27 cellular contexts compared by ENCODE assay signal in the genomic region with DNA sequence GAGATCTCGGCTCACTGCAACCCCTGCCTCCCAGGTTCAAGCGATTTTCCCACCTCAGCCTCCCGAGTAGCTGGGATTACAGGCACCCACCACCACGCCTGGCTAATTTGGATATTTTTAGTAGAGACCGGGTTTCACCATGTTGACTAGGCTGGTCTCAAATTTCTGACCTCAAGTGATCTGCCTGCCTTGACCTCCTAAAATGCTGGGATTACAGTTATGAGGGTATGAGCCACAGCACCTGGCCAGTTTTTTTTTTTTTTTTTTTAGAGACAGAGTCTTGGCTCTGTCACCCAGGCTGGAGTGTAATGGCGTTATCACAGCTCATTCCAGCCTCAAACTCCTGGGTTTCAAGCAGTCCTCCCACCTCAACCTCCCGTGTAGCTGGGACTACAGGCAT.
"Had no signal": no experiment of that assay in that cellular context is flagged by ENCODE, and none has a peak within 500 bp of the region (broad histone marks: within the 10 kb centered on the region; RNA-seq: fewer than 3 reads in every experiment).

No MANE protein-coding gene starts in this region.

- H3K4me1 ChIP-seq: left ventricle myocardium inferior, pancreas, prostate gland, testis had no signal

- H3K36me3 ChIP-seq: left ventricle myocardium inferior, pancreas, prostate gland, stomach, thyroid gland, transverse colon, upper lobe of left lung had no signal

- H3K36me3 Mint-ChIP-seq: stimulated activated naive B cell treated with anti-CD40 and anti-IgM and Interleukin-4, amounts not matched to agents 10 μg/mL and 1 μg/mL and 100 μg/mL, for 72 hours had no signal

- H3K27ac ChIP-seq: left ventricle myocardium inferior, pancreas, prostate gland, testis, thyroid gland, upper lobe of left lung had no signal

- H3K4me3 Mint-ChIP-seq: naive thymus-derived CD8-positive, alpha-beta T cell; nephron; neural crest cell; stimulated activated naive B cell treated with anti-CD40 and anti-IgM and Interleukin-4, amounts not matched to agents 10 μg/mL and 1 μg/mL and 100 μg/mL, for 72 hours had no signal

- H3K27ac Mint-ChIP-seq: naive thymus-derived CD8-positive, alpha-beta T cell; nephron; stimulated activated naive B cell treated with anti-CD40 and anti-IgM and Interleukin-4, amounts not matched to agents 10 μg/mL and 1 μg/mL and 100 μg/mL, for 72 hours had no signal

- H3K9me3 ChIP-seq: mucosa of descending colon, pancreas, prostate gland, testis, thyroid gland, transverse colon, upper lobe of left lung had no signal

- H3K9me3 Mint-ChIP-seq: naive thymus-derived CD8-positive, alpha-beta T cell; stimulated activated naive B cell treated with anti-CD40 and anti-IgM and Interleukin-4, amounts not matched to agents 10 μg/mL and 1 μg/mL and 100 μg/mL, for 72 hours had no signal

- ATAC-seq: mucosa of descending colon; naive thymus-derived CD8-positive, alpha-beta T cell; pancreas; right cardiac atrium; sciatic nerve; stimulated activated naive B cell treated with anti-CD40 and anti-IgM and Interleukin-4, amounts not matched to agents 10 μg/mL and 1 μg/mL and 100 μg/mL, for 72 hours; stimulated activated naive CD8-positive, alpha-beta T cell treated with anti-CD3 and anti-CD28 coated beads, Interleukin-15, Interleukin-2, amounts not matched to agents 100 U/mL and 50 U/mL, for 24 hours had no signal

- DNase-seq: hippocampal formation; left ventricle myocardium inferior; mesendoderm; midbrain; mucosa of descending colon; naive thymus-derived CD8-positive, alpha-beta T cell; nucleus accumbens; pancreas; retina; right cardiac atrium; stimulated activated CD4-positive, alpha-beta T cell treated with anti-CD3 and anti-CD28 coated beads, Interleukin-12 subunit alpha, Interleukin-12 subunit beta, amount 100 ng/mL, for 4 hours; stimulated activated CD4-positive, alpha-beta T cell treated with anti-CD3 and anti-CD28 coated beads, Interleukin-15, amount 100 ng/mL, for 24 hours; stimulated activated CD4-positive, alpha-beta T cell treated with anti-CD3 and anti-CD28 coated beads, Interleukin-2, amount 100 ng/mL, for 24 hours; stimulated activated CD4-positive, alpha-beta T cell treated with anti-CD3 and anti-CD28 coated beads, Interleukin-4, amount 100 ng/mL, for 1 hour; stimulated activated naive B cell treated with anti-CD40 and anti-IgM and Interleukin-4, amounts not matched to agents 10 μg/mL and 1 μg/mL and 100 μg/mL, for 72 hours; stimulated activated naive CD8-positive, alpha-beta T cell treated with anti-CD3 and anti-CD28 coated beads, Interleukin-15, Interleukin-2, amounts not matched to agents 100 U/mL and 50 U/mL, for 24 hours; stomach; testis; thyroid gland; transverse colon; upper lobe of left lung had no signal

- H3K4me1 Mint-ChIP-seq: naive thymus-derived CD8-positive, alpha-beta T cell; stimulated activated naive B cell treated with anti-CD40 and anti-IgM and Interleukin-4, amounts not matched to agents 10 μg/mL and 1 μg/mL and 100 μg/mL, for 72 hours had no signal

- H3K27me3 ChIP-seq: testis, thyroid gland, transverse colon, upper lobe of left lung had no signal

- H3K4me3 ChIP-seq: left ventricle myocardium inferior, lung, mucosa of descending colon, pancreas, prostate gland, skin epidermis, stomach, testis, thyroid gland, transverse colon, upper lobe of left lung had no signal
